In the genomic region with DNA sequence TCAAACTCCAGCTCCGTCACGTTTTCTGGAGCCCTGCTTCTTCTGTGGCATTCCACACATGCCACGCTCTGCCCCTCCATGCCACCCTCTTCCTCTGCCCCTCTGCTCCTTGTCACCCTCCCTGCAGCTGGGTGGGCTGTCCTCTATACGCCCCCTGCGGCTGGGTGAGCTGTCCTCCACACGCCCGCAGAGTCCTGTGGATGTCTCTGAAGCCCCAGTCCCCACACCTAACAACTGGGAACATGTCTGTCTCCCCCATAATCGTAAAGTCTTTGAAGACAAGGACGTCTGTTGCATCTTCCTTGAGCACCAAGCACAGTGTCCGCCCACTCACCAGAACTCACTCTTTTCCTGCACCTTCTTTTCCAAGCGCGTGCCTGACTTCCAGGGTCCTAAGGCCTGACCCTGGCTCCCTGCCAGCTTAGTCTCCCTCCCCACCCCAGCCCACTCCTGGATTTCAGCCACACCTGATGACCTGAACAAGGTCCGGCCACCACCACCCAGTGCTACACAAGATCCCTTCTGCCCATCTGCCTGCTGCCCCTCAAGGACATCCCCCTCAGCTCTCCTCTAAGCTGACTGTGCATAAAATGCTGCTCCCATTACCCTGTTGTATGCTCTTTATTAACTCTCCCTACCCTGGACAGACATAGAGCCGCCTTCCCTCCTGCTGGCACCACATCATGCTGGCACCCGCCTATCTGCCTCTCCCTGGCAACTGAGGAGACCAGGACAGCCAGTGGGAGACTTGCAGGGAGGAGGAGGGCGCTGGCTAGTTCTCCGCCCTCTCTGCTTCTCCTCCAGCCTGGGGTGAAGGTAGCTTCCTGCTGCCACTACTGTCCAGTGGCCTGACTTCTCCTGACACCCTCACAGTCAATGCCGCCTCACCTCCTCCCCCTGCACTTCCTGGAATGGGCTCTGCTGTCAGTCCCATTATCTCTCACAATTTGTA, we compare ENCODE assay signal across 1 cellular context.
TF ChIP-seq lines count a peak whose summit lies in the region.

No MANE protein-coding gene starts in this region.

TF ChIP-seq in WTC11, 78 proteins besides CTCF, POLR2A, EP300 and RAD21:
- TF ChIP-seq JUN (CRISPR knock-in tag; IDR thresholded peaks at IDR 0.05) (no peak), AFF4 (CRISPR knock-in tag; IDR thresholded peaks at IDR 0.05; ENCODE audit: borderline replicate concordance) (no peak), CBFB (CRISPR knock-in tag; IDR thresholded peaks at IDR 0.05; ENCODE audit: low read depth) (no peak), FOXK1 (CRISPR knock-in tag; IDR thresholded peaks at IDR 0.05) (no peak), ZBTB21 (CRISPR knock-in tag; IDR thresholded peaks at IDR 0.05; ENCODE audit: borderline replicate concordance) (no peak), RORB (CRISPR knock-in tag; IDR thresholded peaks at IDR 0.05) (no peak), FOXP1 (CRISPR knock-in tag; IDR thresholded peaks at IDR 0.05; ENCODE audit: borderline replicate concordance) (no peak), ZNF317 (CRISPR knock-in tag; IDR thresholded peaks at IDR 0.05; ENCODE audit: borderline replicate concordance, low read depth) (no peak), EMX1 (CRISPR knock-in tag; IDR thresholded peaks at IDR 0.05) (no peak), ZNF219 (CRISPR knock-in tag; IDR thresholded peaks at IDR 0.05; ENCODE audit: borderline replicate concordance) (no peak), PRDM15 (CRISPR knock-in tag; IDR thresholded peaks at IDR 0.05) (no peak), ELF4 (CRISPR knock-in tag; IDR thresholded peaks at IDR 0.05; ENCODE audit: low read depth) (no peak), MXD4 (CRISPR knock-in tag; IDR thresholded peaks at IDR 0.05; ENCODE audit: borderline replicate concordance) (no peak), SOX15 (CRISPR knock-in tag; IDR thresholded peaks at IDR 0.05) (no peak), SMAD4 (CRISPR knock-in tag; IDR thresholded peaks at IDR 0.05) (no peak), MLX (CRISPR knock-in tag; IDR thresholded peaks at IDR 0.05) (no peak)
- TF ChIP-seq, protein P1, sequence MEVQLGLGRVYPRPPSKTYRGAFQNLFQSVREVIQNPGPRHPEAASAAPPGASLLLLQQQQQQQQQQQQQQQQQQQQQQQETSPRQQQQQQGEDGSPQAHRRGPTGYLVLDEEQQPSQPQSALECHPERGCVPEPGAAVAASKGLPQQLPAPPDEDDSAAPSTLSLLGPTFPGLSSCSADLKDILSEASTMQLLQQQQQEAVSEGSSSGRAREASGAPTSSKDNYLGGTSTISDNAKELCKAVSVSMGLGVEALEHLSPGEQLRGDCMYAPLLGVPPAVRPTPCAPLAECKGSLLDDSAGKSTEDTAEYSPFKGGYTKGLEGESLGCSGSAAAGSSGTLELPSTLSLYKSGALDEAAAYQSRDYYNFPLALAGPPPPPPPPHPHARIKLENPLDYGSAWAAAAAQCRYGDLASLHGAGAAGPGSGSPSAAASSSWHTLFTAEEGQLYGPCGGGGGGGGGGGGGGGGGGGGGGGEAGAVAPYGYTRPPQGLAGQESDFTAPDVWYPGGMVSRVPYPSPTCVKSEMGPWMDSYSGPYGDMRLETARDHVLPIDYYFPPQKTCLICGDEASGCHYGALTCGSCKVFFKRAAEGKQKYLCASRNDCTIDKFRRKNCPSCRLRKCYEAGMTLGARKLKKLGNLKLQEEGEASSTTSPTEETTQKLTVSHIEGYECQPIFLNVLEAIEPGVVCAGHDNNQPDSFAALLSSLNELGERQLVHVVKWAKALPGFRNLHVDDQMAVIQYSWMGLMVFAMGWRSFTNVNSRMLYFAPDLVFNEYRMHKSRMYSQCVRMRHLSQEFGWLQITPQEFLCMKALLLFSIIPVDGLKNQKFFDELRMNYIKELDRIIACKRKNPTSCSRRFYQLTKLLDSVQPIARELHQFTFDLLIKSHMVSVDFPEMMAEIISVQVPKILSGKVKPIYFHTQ (CRISPR knock-in tag; IDR thresholded peaks at IDR 0.05) = no peak
- TF ChIP-seq, protein P2, sequence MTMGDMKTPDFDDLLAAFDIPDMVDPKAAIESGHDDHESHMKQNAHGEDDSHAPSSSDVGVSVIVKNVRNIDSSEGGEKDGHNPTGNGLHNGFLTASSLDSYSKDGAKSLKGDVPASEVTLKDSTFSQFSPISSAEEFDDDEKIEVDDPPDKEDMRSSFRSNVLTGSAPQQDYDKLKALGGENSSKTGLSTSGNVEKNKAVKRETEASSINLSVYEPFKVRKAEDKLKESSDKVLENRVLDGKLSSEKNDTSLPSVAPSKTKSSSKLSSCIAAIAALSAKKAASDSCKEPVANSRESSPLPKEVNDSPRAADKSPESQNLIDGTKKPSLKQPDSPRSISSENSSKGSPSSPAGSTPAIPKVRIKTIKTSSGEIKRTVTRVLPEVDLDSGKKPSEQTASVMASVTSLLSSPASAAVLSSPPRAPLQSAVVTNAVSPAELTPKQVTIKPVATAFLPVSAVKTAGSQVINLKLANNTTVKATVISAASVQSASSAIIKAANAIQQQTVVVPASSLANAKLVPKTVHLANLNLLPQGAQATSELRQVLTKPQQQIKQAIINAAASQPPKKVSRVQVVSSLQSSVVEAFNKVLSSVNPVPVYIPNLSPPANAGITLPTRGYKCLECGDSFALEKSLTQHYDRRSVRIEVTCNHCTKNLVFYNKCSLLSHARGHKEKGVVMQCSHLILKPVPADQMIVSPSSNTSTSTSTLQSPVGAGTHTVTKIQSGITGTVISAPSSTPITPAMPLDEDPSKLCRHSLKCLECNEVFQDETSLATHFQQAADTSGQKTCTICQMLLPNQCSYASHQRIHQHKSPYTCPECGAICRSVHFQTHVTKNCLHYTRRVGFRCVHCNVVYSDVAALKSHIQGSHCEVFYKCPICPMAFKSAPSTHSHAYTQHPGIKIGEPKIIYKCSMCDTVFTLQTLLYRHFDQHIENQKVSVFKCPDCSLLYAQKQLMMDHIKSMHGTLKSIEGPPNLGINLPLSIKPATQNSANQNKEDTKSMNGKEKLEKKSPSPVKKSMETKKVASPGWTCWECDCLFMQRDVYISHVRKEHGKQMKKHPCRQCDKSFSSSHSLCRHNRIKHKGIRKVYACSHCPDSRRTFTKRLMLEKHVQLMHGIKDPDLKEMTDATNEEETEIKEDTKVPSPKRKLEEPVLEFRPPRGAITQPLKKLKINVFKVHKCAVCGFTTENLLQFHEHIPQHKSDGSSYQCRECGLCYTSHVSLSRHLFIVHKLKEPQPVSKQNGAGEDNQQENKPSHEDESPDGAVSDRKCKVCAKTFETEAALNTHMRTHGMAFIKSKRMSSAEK (CRISPR knock-in tag; IDR thresholded peaks at IDR 0.05; ENCODE audit: borderline replicate concordance) = no peak
- TF ChIP-seq, protein P3, sequence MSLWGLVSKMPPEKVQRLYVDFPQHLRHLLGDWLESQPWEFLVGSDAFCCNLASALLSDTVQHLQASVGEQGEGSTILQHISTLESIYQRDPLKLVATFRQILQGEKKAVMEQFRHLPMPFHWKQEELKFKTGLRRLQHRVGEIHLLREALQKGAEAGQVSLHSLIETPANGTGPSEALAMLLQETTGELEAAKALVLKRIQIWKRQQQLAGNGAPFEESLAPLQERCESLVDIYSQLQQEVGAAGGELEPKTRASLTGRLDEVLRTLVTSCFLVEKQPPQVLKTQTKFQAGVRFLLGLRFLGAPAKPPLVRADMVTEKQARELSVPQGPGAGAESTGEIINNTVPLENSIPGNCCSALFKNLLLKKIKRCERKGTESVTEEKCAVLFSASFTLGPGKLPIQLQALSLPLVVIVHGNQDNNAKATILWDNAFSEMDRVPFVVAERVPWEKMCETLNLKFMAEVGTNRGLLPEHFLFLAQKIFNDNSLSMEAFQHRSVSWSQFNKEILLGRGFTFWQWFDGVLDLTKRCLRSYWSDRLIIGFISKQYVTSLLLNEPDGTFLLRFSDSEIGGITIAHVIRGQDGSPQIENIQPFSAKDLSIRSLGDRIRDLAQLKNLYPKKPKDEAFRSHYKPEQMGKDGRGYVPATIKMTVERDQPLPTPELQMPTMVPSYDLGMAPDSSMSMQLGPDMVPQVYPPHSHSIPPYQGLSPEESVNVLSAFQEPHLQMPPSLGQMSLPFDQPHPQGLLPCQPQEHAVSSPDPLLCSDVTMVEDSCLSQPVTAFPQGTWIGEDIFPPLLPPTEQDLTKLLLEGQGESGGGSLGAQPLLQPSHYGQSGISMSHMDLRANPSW (CRISPR knock-in tag; conservative IDR thresholded peaks at IDR 0.05; ENCODE audit: low read depth) = no peak
- TF ChIP-seq, protein P4, sequence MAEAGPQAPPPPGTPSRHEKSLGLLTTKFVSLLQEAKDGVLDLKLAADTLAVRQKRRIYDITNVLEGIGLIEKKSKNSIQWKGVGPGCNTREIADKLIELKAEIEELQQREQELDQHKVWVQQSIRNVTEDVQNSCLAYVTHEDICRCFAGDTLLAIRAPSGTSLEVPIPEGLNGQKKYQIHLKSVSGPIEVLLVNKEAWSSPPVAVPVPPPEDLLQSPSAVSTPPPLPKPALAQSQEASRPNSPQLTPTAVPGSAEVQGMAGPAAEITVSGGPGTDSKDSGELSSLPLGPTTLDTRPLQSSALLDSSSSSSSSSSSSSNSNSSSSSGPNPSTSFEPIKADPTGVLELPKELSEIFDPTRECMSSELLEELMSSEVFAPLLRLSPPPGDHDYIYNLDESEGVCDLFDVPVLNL (CRISPR knock-in tag; IDR thresholded peaks at IDR 0.05; ENCODE audit: borderline replicate concordance, low read depth) = no peak
